In genomic region chr15:50358805-50359204, GRCh38 we compare ENCODE assay signal across 1 cellular context.
TF ChIP-seq lines count a peak whose summit lies in the region.

No MANE protein-coding gene starts in this region.

TF ChIP-seq in K562, 482 proteins besides CTCF, POLR2A, EP300 and RAD21 (continued from another document):
- TF ChIP-seq, protein P1, sequence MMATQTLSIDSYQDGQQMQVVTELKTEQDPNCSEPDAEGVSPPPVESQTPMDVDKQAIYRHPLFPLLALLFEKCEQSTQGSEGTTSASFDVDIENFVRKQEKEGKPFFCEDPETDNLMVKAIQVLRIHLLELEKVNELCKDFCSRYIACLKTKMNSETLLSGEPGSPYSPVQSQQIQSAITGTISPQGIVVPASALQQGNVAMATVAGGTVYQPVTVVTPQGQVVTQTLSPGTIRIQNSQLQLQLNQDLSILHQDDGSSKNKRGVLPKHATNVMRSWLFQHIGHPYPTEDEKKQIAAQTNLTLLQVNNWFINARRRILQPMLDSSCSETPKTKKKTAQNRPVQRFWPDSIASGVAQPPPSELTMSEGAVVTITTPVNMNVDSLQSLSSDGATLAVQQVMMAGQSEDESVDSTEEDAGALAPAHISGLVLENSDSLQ (IDR thresholded peaks at IDR 0.05), result peak; percentile 58
- TF ChIP-seq BRF1 (IDR thresholded peaks at IDR 0.05; ENCODE audit: borderline replicate concordance, extremely low read depth, insufficient read length) (no peak), KDM1A (IDR thresholded peaks at IDR 0.05) (peak; percentile 42 to 58; a peak in 3 of 4 replicates), ZC3H4 (CRISPR knock-in tag; IDR thresholded peaks at IDR 0.05; ENCODE audit: borderline replicate concordance) (no peak), MEIS2 (IDR thresholded peaks at IDR 0.05; ENCODE audit: partially characterized antibody) (peak; percentile 76), JUND (IDR thresholded peaks at IDR 0.05; ENCODE audit: borderline replicate concordance, low read depth, low read length) (0 out of 2 replicates have a peak, but pooled peaks have one; percentile 7), JUND (tag; IDR thresholded peaks at IDR 0.05; ENCODE audit: borderline replicate concordance, low read depth, low read length) (no peak), HMGXB4 (CRISPR knock-in tag; IDR thresholded peaks at IDR 0.05) (no peak), E2F5 (CRISPR knock-in tag; IDR thresholded peaks at IDR 0.05) (no peak), ZNF57 (CRISPR knock-in tag; IDR thresholded peaks at IDR 0.05) (no peak), NR0B1 (IDR thresholded peaks at IDR 0.05; ENCODE audit: partially characterized antibody) (no peak), RBM17 (IDR thresholded peaks at IDR 0.05; ENCODE audit: borderline replicate concordance, low read depth, low read length) (no peak), KDM4B (IDR thresholded peaks at IDR 0.05; ENCODE audit: borderline replicate concordance in 2 of 2, low read depth in 1 of 2) (no peak), CREM (IDR thresholded peaks at IDR 0.05; ENCODE audit: low read depth) (peak; percentile 44; the same call in 1 of the 2 replicates), RBFOX2 (IDR thresholded peaks at IDR 0.05; ENCODE audit: low read depth, low read length) (no peak), SPI1 (IDR thresholded peaks at IDR 0.05; ENCODE audit: borderline replicate concordance, low read depth, low read length) (no peak)
- TF ChIP-seq, protein P2, sequence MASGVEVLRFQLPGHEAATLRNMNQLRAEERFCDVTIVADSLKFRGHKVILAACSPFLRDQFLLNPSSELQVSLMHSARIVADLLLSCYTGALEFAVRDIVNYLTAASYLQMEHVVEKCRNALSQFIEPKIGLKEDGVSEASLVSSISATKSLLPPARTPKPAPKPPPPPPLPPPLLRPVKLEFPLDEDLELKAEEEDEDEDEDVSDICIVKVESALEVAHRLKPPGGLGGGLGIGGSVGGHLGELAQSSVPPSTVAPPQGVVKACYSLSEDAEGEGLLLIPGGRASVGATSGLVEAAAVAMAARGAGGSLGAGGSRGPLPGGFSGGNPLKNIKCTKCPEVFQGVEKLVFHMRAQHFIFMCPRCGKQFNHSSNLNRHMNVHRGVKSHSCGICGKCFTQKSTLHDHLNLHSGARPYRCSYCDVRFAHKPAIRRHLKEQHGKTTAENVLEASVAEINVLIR (CRISPR knock-in tag; IDR thresholded peaks at IDR 0.05), result no peak
- TF ChIP-seq, protein P3, sequence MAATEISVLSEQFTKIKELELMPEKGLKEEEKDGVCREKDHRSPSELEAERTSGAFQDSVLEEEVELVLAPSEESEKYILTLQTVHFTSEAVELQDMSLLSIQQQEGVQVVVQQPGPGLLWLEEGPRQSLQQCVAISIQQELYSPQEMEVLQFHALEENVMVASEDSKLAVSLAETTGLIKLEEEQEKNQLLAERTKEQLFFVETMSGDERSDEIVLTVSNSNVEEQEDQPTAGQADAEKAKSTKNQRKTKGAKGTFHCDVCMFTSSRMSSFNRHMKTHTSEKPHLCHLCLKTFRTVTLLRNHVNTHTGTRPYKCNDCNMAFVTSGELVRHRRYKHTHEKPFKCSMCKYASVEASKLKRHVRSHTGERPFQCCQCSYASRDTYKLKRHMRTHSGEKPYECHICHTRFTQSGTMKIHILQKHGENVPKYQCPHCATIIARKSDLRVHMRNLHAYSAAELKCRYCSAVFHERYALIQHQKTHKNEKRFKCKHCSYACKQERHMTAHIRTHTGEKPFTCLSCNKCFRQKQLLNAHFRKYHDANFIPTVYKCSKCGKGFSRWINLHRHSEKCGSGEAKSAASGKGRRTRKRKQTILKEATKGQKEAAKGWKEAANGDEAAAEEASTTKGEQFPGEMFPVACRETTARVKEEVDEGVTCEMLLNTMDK (IDR thresholded peaks at IDR 0.05; ENCODE audit: borderline replicate concordance, insufficient read depth, low read depth, low read length, poor library complexity, severe bottlenecking), result peak; percentile 54
- TF ChIP-seq, protein P4, sequence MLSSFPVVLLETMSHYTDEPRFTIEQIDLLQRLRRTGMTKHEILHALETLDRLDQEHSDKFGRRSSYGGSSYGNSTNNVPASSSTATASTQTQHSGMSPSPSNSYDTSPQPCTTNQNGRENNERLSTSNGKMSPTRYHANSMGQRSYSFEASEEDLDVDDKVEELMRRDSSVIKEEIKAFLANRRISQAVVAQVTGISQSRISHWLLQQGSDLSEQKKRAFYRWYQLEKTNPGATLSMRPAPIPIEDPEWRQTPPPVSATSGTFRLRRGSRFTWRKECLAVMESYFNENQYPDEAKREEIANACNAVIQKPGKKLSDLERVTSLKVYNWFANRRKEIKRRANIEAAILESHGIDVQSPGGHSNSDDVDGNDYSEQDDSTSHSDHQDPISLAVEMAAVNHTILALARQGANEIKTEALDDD (IDR thresholded peaks at IDR 0.05), result 0 out of 2 replicates have a peak, but pooled peaks have one; percentile 21
- TF ChIP-seq, protein P5, sequence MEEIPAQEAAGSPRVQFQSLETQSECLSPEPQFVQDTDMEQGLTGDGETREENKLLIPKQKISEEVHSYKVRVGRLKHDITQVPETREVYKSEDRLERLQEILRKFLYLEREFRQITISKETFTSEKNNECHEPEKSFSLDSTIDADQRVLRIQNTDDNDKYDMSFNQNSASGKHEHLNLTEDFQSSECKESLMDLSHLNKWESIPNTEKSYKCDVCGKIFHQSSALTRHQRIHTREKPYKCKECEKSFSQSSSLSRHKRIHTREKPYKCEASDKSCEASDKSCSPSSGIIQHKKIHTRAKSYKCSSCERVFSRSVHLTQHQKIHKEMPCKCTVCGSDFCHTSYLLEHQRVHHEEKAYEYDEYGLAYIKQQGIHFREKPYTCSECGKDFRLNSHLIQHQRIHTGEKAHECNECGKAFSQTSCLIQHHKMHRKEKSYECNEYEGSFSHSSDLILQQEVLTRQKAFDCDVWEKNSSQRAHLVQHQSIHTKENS (CRISPR knock-in tag; IDR thresholded peaks at IDR 0.05), result no peak
